2 cellular contexts compared by ENCODE assay signal in the genomic region with DNA sequence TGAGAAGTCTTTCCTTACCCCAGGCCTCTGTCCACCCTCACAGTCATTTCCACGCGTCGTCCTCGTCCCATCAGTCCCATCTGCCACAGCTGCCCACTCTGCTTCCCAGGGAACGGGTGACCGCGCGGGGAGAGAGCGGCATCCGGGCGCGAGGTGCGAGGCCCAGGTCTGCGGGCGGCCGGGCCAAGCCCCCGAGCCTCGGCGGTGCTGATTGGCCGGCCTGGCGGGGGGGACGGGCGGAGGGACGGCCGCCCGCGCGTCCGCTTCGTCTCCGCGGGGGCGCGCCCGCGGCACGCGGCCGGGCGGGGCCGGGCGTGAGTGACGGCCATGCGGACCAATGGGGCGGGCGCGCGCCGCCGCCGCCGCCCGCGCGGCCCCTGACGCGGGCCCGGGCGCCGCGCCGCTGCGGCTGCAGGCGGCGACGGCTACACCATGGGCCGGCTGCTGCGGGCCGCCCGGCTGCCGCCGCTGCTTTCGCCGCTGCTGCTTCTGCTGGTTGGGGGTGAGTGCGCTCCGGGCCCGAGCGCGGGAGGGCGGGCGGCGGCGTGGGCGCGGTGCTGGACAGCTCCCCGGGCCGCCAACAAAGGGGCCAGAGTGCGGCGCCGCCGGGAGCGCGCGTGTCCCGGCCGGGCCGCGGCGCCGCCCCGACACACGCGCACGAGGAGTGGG.
A peak's percentile ranks its signal among the peaks of the same experiment; 100 is the strongest.
TF ChIP-seq lines count a peak whose summit lies in the region.

A gene with protein sequence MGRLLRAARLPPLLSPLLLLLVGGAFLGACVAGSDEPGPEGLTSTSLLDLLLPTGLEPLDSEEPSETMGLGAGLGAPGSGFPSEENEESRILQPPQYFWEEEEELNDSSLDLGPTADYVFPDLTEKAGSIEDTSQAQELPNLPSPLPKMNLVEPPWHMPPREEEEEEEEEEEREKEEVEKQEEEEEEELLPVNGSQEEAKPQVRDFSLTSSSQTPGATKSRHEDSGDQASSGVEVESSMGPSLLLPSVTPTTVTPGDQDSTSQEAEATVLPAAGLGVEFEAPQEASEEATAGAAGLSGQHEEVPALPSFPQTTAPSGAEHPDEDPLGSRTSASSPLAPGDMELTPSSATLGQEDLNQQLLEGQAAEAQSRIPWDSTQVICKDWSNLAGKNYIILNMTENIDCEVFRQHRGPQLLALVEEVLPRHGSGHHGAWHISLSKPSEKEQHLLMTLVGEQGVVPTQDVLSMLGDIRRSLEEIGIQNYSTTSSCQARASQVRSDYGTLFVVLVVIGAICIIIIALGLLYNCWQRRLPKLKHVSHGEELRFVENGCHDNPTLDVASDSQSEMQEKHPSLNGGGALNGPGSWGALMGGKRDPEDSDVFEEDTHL (plus strand): TSS at position 398 of the 669 bp plus-strand sequence. CDS start 35 bp downstream, at position 433.

TF ChIP-seq in A549, 52 proteins besides CTCF, POLR2A, EP300 and RAD21:
- TF ChIP-seq TFCP2L1 (CRISPR knock-in tag; IDR thresholded peaks at IDR 0.05) (no peak), RFX5 (IDR thresholded peaks at IDR 0.05) (no peak), SREBF2 (IDR thresholded peaks at IDR 0.05) (no peak), HOXA7 (CRISPR knock-in tag; IDR thresholded peaks at IDR 0.05) (no peak), POLR2AphosphoS2 (conservative IDR thresholded peaks at IDR 0.05; ENCODE audit: low read length) (no peak), EHF (CRISPR knock-in tag; IDR thresholded peaks at IDR 0.05) (no peak), TP53 (CRISPR knock-in tag; IDR thresholded peaks at IDR 0.05) (no peak), KDM1A (IDR thresholded peaks at IDR 0.05; ENCODE audit: low read depth) (no peak), FOXS1 (CRISPR knock-in tag; IDR thresholded peaks at IDR 0.05) (no peak), RARB (CRISPR knock-in tag; IDR thresholded peaks at IDR 0.05) (no peak), MAZ (IDR thresholded peaks at IDR 0.05; ENCODE audit: borderline replicate concordance, low read depth, low read length) (no peak), CEBPB (IDR thresholded peaks at IDR 0.05) (no peak), PHF8 (IDR thresholded peaks at IDR 0.05; ENCODE audit: borderline replicate concordance, low read depth) (no peak), MYC (IDR thresholded peaks at IDR 0.05; ENCODE audit: borderline replicate concordance, low read length) (no peak), FOSL2 (IDR thresholded peaks at IDR 0.05) (no peak), FOSL2 (CRISPR knock-in tag; IDR thresholded peaks at IDR 0.05) (no peak), CHD2 (IDR thresholded peaks at IDR 0.05; ENCODE audit: low read length, partially characterized antibody) (no peak)
- TF ChIP-seq, protein P1, sequence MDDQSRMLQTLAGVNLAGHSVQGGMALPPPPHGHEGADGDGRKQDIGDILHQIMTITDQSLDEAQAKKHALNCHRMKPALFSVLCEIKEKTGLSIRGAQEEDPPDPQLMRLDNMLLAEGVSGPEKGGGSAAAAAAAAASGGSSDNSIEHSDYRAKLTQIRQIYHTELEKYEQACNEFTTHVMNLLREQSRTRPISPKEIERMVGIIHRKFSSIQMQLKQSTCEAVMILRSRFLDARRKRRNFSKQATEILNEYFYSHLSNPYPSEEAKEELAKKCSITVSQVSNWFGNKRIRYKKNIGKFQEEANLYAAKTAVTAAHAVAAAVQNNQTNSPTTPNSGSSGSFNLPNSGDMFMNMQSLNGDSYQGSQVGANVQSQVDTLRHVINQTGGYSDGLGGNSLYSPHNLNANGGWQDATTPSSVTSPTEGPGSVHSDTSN (IDR thresholded peaks at IDR 0.05): peak; percentile 68; the same call in 1 of the 2 replicates
- TF ChIP-seq, protein P2, sequence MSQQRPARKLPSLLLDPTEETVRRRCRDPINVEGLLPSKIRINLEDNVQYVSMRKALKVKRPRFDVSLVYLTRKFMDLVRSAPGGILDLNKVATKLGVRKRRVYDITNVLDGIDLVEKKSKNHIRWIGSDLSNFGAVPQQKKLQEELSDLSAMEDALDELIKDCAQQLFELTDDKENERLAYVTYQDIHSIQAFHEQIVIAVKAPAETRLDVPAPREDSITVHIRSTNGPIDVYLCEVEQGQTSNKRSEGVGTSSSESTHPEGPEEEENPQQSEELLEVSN (IDR thresholded peaks at IDR 0.05; ENCODE audit: borderline replicate concordance, low read depth): peak; percentile 98
- TF ChIP-seq, protein P3, sequence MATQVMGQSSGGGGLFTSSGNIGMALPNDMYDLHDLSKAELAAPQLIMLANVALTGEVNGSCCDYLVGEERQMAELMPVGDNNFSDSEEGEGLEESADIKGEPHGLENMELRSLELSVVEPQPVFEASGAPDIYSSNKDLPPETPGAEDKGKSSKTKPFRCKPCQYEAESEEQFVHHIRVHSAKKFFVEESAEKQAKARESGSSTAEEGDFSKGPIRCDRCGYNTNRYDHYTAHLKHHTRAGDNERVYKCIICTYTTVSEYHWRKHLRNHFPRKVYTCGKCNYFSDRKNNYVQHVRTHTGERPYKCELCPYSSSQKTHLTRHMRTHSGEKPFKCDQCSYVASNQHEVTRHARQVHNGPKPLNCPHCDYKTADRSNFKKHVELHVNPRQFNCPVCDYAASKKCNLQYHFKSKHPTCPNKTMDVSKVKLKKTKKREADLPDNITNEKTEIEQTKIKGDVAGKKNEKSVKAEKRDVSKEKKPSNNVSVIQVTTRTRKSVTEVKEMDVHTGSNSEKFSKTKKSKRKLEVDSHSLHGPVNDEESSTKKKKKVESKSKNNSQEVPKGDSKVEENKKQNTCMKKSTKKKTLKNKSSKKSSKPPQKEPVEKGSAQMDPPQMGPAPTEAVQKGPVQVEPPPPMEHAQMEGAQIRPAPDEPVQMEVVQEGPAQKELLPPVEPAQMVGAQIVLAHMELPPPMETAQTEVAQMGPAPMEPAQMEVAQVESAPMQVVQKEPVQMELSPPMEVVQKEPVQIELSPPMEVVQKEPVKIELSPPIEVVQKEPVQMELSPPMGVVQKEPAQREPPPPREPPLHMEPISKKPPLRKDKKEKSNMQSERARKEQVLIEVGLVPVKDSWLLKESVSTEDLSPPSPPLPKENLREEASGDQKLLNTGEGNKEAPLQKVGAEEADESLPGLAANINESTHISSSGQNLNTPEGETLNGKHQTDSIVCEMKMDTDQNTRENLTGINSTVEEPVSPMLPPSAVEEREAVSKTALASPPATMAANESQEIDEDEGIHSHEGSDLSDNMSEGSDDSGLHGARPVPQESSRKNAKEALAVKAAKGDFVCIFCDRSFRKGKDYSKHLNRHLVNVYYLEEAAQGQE (IDR thresholded peaks at IDR 0.05): peak; percentile 23; the same call in 1 of the 2 replicates
- TF ChIP-seq, protein P4, sequence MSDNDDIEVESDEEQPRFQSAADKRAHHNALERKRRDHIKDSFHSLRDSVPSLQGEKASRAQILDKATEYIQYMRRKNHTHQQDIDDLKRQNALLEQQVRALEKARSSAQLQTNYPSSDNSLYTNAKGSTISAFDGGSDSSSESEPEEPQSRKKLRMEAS (IDR thresholded peaks at IDR 0.05): peak; percentile 83

TF ChIP-seq in H1, 55 proteins besides CTCF, POLR2A, EP300 and RAD21 (continues in another document):
- TF ChIP-seq SRF (IDR thresholded peaks at IDR 0.05; ENCODE audit: low read depth, low read length) (no peak), ASH2L (IDR thresholded peaks at IDR 0.05; ENCODE audit: low read length) (no peak), BRCA1 (IDR thresholded peaks at IDR 0.05; ENCODE audit: low read depth, low read length) (no peak), BCL11A (IDR thresholded peaks at IDR 0.05; ENCODE audit: low read depth in 2 of 2, low read length in 2 of 2) (no peak), NRF1 (IDR thresholded peaks at IDR 0.05; ENCODE audit: low read depth, low read length) (no peak), TAF7 (optimal IDR thresholded peaks at IDR 0.05; ENCODE audit: borderline replicate concordance, low read depth, low read length) (no peak), SIN3A (conservative IDR thresholded peaks at IDR 0.05 in 1 of 2, IDR thresholded peaks at IDR 0.05 in 1 of 2; ENCODE audit: low read depth in 1 of 2, low read length in 2 of 2) (peak in 1 of 2 experiments; percentile 38; a peak in 1 of 4 replicates), ZNF274 (IDR thresholded peaks at IDR 0.05; ENCODE audit: borderline replicate concordance, extremely low read depth, low read length) (no peak), FOSL1 (IDR thresholded peaks at IDR 0.05; ENCODE audit: insufficient read depth, low read depth, low read length) (no peak), YY1 (IDR thresholded peaks at IDR 0.05; ENCODE audit: low read depth, low read length) (no peak), EGR1 (IDR thresholded peaks at IDR 0.05; ENCODE audit: borderline replicate concordance, low read depth, low read length) (no peak; the same call in 1 of the 2 replicates), NANOG (IDR thresholded peaks at IDR 0.05; ENCODE audit: insufficient read depth, low read depth, low read length, poor library complexity, severe bottlenecking) (no peak), RBBP5 (IDR thresholded peaks at IDR 0.05; ENCODE audit: borderline replicate concordance, low read depth, low read length) (no peak), SIRT6 (IDR thresholded peaks at IDR 0.05; ENCODE audit: low read length) (no peak), JUND (IDR thresholded peaks at IDR 0.05; ENCODE audit: low read length) (no peak), CHD2 (IDR thresholded peaks at IDR 0.05; ENCODE audit: low read length) (no peak), JUN (IDR thresholded peaks at IDR 0.05; ENCODE audit: low read depth, low read length) (no peak), SAP30 (IDR thresholded peaks at IDR 0.05; ENCODE audit: insufficient read depth, insufficient replicate concordance, low read length) (no peak), PHF8 (conservative IDR thresholded peaks at IDR 0.05; ENCODE audit: low read depth, low read length) (peak; percentile 74), TAF1 (IDR thresholded peaks at IDR 0.05; ENCODE audit: low read depth, low read length) (no peak), CREB1 (IDR thresholded peaks at IDR 0.05) (0 out of 2 replicates have a peak, but pooled peaks have one; percentile 7), CHD1 (IDR thresholded peaks at IDR 0.05; ENCODE audit: low read depth, low read length) (no peak), HDAC6 (IDR thresholded peaks at IDR 0.05; ENCODE audit: low read depth, low read length) (no peak)
- TF ChIP-seq, protein P4 (IDR thresholded peaks at IDR 0.05): peak; percentile 99
- TF ChIP-seq, protein P5, sequence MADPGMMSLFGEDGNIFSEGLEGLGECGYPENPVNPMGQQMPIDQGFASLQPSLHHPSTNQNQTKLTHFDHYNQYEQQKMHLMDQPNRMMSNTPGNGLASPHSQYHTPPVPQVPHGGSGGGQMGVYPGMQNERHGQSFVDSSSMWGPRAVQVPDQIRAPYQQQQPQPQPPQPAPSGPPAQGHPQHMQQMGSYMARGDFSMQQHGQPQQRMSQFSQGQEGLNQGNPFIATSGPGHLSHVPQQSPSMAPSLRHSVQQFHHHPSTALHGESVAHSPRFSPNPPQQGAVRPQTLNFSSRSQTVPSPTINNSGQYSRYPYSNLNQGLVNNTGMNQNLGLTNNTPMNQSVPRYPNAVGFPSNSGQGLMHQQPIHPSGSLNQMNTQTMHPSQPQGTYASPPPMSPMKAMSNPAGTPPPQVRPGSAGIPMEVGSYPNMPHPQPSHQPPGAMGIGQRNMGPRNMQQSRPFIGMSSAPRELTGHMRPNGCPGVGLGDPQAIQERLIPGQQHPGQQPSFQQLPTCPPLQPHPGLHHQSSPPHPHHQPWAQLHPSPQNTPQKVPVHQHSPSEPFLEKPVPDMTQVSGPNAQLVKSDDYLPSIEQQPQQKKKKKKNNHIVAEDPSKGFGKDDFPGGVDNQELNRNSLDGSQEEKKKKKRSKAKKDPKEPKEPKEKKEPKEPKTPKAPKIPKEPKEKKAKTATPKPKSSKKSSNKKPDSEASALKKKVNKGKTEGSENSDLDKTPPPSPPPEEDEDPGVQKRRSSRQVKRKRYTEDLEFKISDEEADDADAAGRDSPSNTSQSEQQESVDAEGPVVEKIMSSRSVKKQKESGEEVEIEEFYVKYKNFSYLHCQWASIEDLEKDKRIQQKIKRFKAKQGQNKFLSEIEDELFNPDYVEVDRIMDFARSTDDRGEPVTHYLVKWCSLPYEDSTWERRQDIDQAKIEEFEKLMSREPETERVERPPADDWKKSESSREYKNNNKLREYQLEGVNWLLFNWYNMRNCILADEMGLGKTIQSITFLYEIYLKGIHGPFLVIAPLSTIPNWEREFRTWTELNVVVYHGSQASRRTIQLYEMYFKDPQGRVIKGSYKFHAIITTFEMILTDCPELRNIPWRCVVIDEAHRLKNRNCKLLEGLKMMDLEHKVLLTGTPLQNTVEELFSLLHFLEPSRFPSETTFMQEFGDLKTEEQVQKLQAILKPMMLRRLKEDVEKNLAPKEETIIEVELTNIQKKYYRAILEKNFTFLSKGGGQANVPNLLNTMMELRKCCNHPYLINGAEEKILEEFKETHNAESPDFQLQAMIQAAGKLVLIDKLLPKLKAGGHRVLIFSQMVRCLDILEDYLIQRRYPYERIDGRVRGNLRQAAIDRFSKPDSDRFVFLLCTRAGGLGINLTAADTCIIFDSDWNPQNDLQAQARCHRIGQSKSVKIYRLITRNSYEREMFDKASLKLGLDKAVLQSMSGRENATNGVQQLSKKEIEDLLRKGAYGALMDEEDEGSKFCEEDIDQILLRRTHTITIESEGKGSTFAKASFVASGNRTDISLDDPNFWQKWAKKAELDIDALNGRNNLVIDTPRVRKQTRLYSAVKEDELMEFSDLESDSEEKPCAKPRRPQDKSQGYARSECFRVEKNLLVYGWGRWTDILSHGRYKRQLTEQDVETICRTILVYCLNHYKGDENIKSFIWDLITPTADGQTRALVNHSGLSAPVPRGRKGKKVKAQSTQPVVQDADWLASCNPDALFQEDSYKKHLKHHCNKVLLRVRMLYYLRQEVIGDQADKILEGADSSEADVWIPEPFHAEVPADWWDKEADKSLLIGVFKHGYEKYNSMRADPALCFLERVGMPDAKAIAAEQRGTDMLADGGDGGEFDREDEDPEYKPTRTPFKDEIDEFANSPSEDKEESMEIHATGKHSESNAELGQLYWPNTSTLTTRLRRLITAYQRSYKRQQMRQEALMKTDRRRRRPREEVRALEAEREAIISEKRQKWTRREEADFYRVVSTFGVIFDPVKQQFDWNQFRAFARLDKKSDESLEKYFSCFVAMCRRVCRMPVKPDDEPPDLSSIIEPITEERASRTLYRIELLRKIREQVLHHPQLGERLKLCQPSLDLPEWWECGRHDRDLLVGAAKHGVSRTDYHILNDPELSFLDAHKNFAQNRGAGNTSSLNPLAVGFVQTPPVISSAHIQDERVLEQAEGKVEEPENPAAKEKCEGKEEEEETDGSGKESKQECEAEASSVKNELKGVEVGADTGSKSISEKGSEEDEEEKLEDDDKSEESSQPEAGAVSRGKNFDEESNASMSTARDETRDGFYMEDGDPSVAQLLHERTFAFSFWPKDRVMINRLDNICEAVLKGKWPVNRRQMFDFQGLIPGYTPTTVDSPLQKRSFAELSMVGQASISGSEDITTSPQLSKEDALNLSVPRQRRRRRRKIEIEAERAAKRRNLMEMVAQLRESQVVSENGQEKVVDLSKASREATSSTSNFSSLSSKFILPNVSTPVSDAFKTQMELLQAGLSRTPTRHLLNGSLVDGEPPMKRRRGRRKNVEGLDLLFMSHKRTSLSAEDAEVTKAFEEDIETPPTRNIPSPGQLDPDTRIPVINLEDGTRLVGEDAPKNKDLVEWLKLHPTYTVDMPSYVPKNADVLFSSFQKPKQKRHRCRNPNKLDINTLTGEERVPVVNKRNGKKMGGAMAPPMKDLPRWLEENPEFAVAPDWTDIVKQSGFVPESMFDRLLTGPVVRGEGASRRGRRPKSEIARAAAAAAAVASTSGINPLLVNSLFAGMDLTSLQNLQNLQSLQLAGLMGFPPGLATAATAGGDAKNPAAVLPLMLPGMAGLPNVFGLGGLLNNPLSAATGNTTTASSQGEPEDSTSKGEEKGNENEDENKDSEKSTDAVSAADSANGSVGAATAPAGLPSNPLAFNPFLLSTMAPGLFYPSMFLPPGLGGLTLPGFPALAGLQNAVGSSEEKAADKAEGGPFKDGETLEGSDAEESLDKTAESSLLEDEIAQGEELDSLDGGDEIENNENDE (IDR thresholded peaks at IDR 0.05; ENCODE audit: insufficient replicate concordance, low read length): no peak
